8 cellular contexts compared by ENCODE assay signal in genomic region chr5:142324377-142324870, GRCh38. TPM values are rescaled to one million over a fixed set of nuclear protein-coding genes. Genes with fewer than 3 reads are reported as not detected.
DNase-seq lines count a peak whose midpoint lies in the region; ATAC-seq and TF ChIP-seq lines count a peak whose summit lies in the region.

No MANE protein-coding gene starts in this region.

- no peaks in the 10 kb centered on the region for H3K9me2 ChIP-seq in PC-9 (ENCODE audit: insufficient read depth)

- H3K4me1 Mint-ChIP-seq in activated naive CD4-positive, alpha-beta T cell treated with anti-CD3 and anti-CD28 coated beads, Interleukin-2, amount 10 ng/mL, durations not matched to agents 7 days and 5 days, result peaks cover 47% of the 10 kb centered on the region

- H3K36me3 Mint-ChIP-seq in activated naive CD4-positive, alpha-beta T cell treated with anti-CD3 and anti-CD28 coated beads, Interleukin-2, amount 10 ng/mL, durations not matched to agents 7 days and 5 days, result no peaks in the 10 kb centered on the region

- no peak for DNase-seq in activated naive CD4-positive, alpha-beta T cell treated with anti-CD3 and anti-CD28 coated beads, Interleukin-2, amount 10 ng/mL, durations not matched to agents 7 days and 5 days
- no peak for DNase-seq in activated naive CD4-positive, alpha-beta T cell treated with Interleukin-2 at 50 U/mL for 16 hours
- DNase-seq in PC-9 (no peak), cerebellar nuclear complex (lab: John Stamatoyannopoulos, UW) (no peak), RKO (ENCODE audit: low spot score) (no peak)

- peak overlapping the region; percentile 87 for H3K4me2 ChIP-seq in PC-9

- peaks cover 44% of the 10 kb centered on the region for H4K20me1 ChIP-seq in PC-9 (ENCODE audit: insufficient read depth)

- peak overlapping the region; percentile 81 for H3K27ac Mint-ChIP-seq in activated naive CD4-positive, alpha-beta T cell treated with anti-CD3 and anti-CD28 coated beads, Interleukin-2, amount 10 ng/mL, durations not matched to agents 7 days and 5 days

- H3K4me3 ChIP-seq in PC-9 (peak overlapping the region; percentile 82), duodenal mucosa (ENCODE audit: low read depth in 1 of 2, low read length in 2 of 2) (peak overlapping the region; percentile 87 to 91), muscle layer of duodenum (ENCODE audit: low read depth in 1 of 2, low read length in 2 of 2) (peak overlapping the region; percentile 77 to 78)

- H3K36me3 ChIP-seq in PC-9 (ENCODE audit: low read depth), result peaks cover 13% of the 10 kb centered on the region
- H3K36me3 ChIP-seq in duodenal mucosa (ENCODE audit: control insufficient read depth in 1 of 2, insufficient read depth in 2 of 2, low read length in 2 of 2), result no peaks in the 10 kb centered on the region
- peaks cover 0 to 10% of the 10 kb centered on the region in 2 donors for H3K36me3 ChIP-seq in muscle layer of duodenum (ENCODE audit: control insufficient read depth in 1 of 2, insufficient read depth in 2 of 2, low read length in 2 of 2)

- H3K79me2 ChIP-seq in PC-9 (ENCODE audit: low read depth), result peaks cover 85% of the 10 kb centered on the region

- peak overlapping the region; percentile 83 to 94 for H3K9ac ChIP-seq in duodenal mucosa (ENCODE audit: low read depth in 1 of 2, low read length in 2 of 2)

- H3K4me1 ChIP-seq in PC-9 (replicated peaks; ENCODE audit: insufficient read depth) (peaks cover 52% of the 10 kb centered on the region), duodenal mucosa (ENCODE audit: control insufficient read depth in 1 of 2, insufficient read depth in 2 of 2, low read length in 2 of 2) (peaks cover 35 to 53% of the 10 kb centered on the region in 2 donors), muscle layer of duodenum (ENCODE audit: control insufficient read depth in 1 of 2, insufficient read depth in 2 of 2, low read length in 2 of 2) (peaks cover 0 to 22% of the 10 kb centered on the region in 2 donors)

- H3K27ac ChIP-seq in PC-9, result peak overlapping the region; percentile 67
- peak overlapping the region; percentile 77 for H3K27ac ChIP-seq in duodenal mucosa (ENCODE audit: low read depth, low read length)
- H3K27ac ChIP-seq in muscle layer of duodenum (ENCODE audit: low read length), result peak overlapping the region; percentile 88

- H3K9me3 ChIP-seq in PC-9 (ENCODE audit: insufficient read depth, low read depth), result no peaks in the 10 kb centered on the region
- H3K9me3 ChIP-seq in duodenal mucosa (ENCODE audit: control insufficient read depth in 1 of 2, low read length in 2 of 2), result no peaks in the 10 kb centered on the region
- H3K9me3 ChIP-seq in muscle layer of duodenum (ENCODE audit: control insufficient read depth in 1 of 2, low read length in 2 of 2), result no peaks in the 10 kb centered on the region

- POLR2A ChIA-PET in PC-9 (lab: Charles Lee; ENCODE audit: unreplicated experiment), result interaction anchor here (0.6 to 1.2 kb wide), 5 partner anchors 28 to 144 kb away, joined by 3 to 23 read pairs (median 4); no protein-coding TSS in a partner anchor

- no peaks in the 10 kb centered on the region for H3K27me3 ChIP-seq in PC-9 (ENCODE audit: insufficient read depth, low read depth)
- peaks cover 5 to 7% of the 10 kb centered on the region in 2 donors for H3K27me3 ChIP-seq in duodenal mucosa (ENCODE audit: control insufficient read depth in 1 of 2, insufficient read depth in 2 of 2, low read length in 2 of 2)
- H3K27me3 ChIP-seq in muscle layer of duodenum (ENCODE audit: low read depth, low read length), result no peaks in the 10 kb centered on the region

- peaks cover 27% of the 10 kb centered on the region; the same call in 1 of the 2 replicates for H3F3A ChIP-seq in PC-9 (ENCODE audit: insufficient read depth, low read depth)

- no peak; the same call in 1 of the 2 replicates for TF ChIP-seq CTCF in PC-9 (conservative IDR thresholded peaks at IDR 0.05)

- ATAC-seq in HG02763 (IDR thresholded peaks at IDR 0.05; ENCODE audit: unreplicated experiment), result peak; percentile 50

- H3K4me3 Mint-ChIP-seq in activated naive CD4-positive, alpha-beta T cell treated with anti-CD3 and anti-CD28 coated beads, Interleukin-2, amount 10 ng/mL, durations not matched to agents 7 days and 5 days, result peak overlapping the region; percentile 80

- no peaks in the 10 kb centered on the region for H3K9me3 Mint-ChIP-seq in activated naive CD4-positive, alpha-beta T cell treated with anti-CD3 and anti-CD28 coated beads, Interleukin-2, amount 10 ng/mL, durations not matched to agents 7 days and 5 days

- CTCF ChIA-PET in activated naive CD4-positive, alpha-beta T cell treated with anti-CD3 and anti-CD28 coated beads, Interleukin-2, amount 10 ng/mL, durations not matched to agents 7 days and 5 days (lab: Charles Lee), result interaction anchor here (0.9 to 1.5 kb wide), 3 partner anchors 12 to 79 kb away, joined by 3 to 4 read pairs (median 3); no protein-coding TSS in a partner anchor
- CTCF ChIA-PET in PC-9 (lab: Charles Lee), result no interaction called here

- H3K27me3 Mint-ChIP-seq in activated naive CD4-positive, alpha-beta T cell treated with anti-CD3 and anti-CD28 coated beads, Interleukin-2, amount 10 ng/mL, durations not matched to agents 7 days and 5 days, result peaks cover 91% of the 10 kb centered on the region

- no TSS peak for BruUV-seq in PC-9 (replicated peaks; lab: Mats Ljungman, UMichigan)

- peak overlapping the region; percentile 56; the same call in 1 of the 2 replicates for H2AFZ ChIP-seq in PC-9

- intact Hi-C loops in PC-9 (cut with micrococcal nuclease; ENCODE audit: unreplicated experiment), result loop anchor here (1.0 to 10.0 kb wide), 3 partner anchors 50 to 370 kb away; no protein-coding TSS in a partner anchor

RNA-seq across cellular contexts. Expression of gene SPRY4, which starts 0.4 kb away (rescaled TPM):
- total RNA-seq in PC-9 (2021), result 6.9 and 11.0 TPM in 2 replicates
